1 cellular context compared by ENCODE assay signal in the genomic region with DNA sequence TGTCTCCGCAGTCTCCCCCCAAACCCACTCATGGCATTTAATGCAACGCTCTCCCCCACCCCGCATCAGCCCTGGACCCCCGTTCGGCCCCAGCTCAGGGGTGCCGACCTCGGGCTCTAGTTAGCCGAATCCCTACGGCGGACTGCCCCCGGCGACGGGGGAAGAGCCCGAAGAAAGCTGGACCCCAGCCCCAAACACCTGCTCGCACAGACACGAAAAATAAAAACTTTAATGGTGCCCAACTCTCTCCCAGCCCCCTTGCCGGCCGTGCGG.
TF ChIP-seq lines count a peak whose summit lies in the region.

No MANE protein-coding gene starts in this region.

TF ChIP-seq in HepG2, 621 proteins besides CTCF, POLR2A, EP300 and RAD21 (continued from another document):
- 0 out of 2 replicates have a peak, but pooled peaks have one; percentile 9 for TF ChIP-seq ARID4A (CRISPR knock-in tag; IDR thresholded peaks at IDR 0.05; ENCODE audit: borderline replicate concordance)
- peak; percentile 44 for TF ChIP-seq AGO2 (optimal IDR thresholded peaks at IDR 0.05; ENCODE audit: low read depth, low read length)
- no peak for TF ChIP-seq FOXC1 (CRISPR knock-in tag; IDR thresholded peaks at IDR 0.05; ENCODE audit: borderline replicate concordance)
- no peak for TF ChIP-seq ZNF710 (CRISPR knock-in tag; IDR thresholded peaks at IDR 0.05; ENCODE audit: borderline replicate concordance)
- TF ChIP-seq HNRNPLL (IDR thresholded peaks at IDR 0.05; ENCODE audit: low read depth, low read length, poor library complexity, severe bottlenecking): peak; percentile 8
- no peak for TF ChIP-seq ARNT (IDR thresholded peaks at IDR 0.05)
